1 cellular context compared by ENCODE assay signal in the genomic region with DNA sequence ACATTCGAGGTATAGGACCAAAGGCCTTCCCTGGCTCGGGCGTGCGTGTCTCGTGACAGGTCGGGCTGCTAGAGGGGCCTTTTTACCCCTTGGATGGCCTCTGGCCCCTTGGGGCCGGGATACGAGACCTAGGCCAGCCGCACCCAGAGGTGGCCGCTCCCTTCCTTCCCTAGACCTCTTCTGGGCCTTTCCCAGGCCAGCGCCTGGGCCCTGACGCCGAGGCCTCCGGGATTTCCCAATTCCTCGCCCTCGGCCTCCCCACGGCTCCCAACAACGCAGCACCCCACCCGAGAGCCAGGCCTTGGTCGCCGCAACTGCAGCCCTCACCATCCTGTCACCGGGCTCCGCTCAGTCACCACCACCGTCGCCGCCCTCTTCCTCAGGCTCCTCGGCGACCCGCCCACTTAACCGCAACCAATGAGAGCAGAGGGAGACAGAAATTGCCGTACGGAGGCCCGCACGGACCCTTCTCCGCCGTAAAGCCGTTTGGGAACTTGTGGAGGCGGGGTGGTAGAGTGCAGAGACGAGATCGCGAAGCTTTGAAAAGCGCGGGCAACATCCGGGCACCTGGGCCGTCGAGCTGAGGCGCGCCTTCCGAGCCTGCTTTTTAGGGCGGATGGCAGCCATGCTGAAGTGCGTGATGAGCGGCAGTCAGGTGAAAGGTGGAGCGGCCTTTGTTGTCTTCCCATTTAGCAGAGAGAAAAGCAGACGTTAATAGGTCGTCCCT.
TF ChIP-seq lines count a peak whose summit lies in the region.

A gene (plus strand): TSS at position 610 of the 727 bp plus-strand sequence. CDS start 7 bp downstream, at position 617.
A gene (minus strand): TSS at position 390 of the 727 bp plus-strand sequence. CDS start 60 bp downstream, at position 330.

TF ChIP-seq in K562, 482 proteins besides CTCF, POLR2A, EP300 and RAD21 (continued from another document and continues in another):
- TF ChIP-seq, protein P1, sequence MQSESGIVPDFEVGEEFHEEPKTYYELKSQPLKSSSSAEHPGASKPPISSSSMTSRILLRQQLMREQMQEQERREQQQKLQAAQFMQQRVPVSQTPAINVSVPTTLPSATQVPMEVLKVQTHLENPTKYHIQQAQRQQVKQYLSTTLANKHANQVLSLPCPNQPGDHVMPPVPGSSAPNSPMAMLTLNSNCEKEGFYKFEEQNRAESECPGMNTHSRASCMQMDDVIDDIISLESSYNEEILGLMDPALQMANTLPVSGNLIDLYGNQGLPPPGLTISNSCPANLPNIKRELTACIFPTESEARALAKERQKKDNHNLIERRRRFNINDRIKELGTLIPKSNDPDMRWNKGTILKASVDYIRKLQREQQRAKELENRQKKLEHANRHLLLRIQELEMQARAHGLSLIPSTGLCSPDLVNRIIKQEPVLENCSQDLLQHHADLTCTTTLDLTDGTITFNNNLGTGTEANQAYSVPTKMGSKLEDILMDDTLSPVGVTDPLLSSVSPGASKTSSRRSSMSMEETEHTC (IDR thresholded peaks at IDR 0.05) = 0 out of 2 replicates have a peak, but pooled peaks have one; percentile 14
- TF ChIP-seq TARDBP (IDR thresholded peaks at IDR 0.05) (peak; percentile 87), MAZ (CRISPR knock-in tag; conservative IDR thresholded peaks at IDR 0.05 in 1 of 2, IDR thresholded peaks at IDR 0.05 in 1 of 2) (peak; percentile 73 to 79; a peak in 3 of 4 replicates), ATF7 (IDR thresholded peaks at IDR 0.05) (peak; percentile 83), BRD4 (IDR thresholded peaks at IDR 0.05) (no peak), TAF9B (IDR thresholded peaks at IDR 0.05; ENCODE audit: partially characterized antibody) (peak; percentile 88), MEF2A (IDR thresholded peaks at IDR 0.05; ENCODE audit: control insufficient read depth, low read depth, low read length) (no peak), NR2C2 (CRISPR knock-in tag; IDR thresholded peaks at IDR 0.05) (peak; percentile 88), NR2C2 (tag; IDR thresholded peaks at IDR 0.05) (peak; percentile 73), TGIF2 (CRISPR knock-in tag; IDR thresholded peaks at IDR 0.05) (no peak; the same call in 1 of the 2 replicates), ZNF217 (CRISPR knock-in tag; IDR thresholded peaks at IDR 0.05) (no peak), TBL1XR1 (IDR thresholded peaks at IDR 0.05; ENCODE audit: low read length in 2 of 2) (peak; percentile 48 to 63; a peak in 2 of 4 replicates), TCF7 (IDR thresholded peaks at IDR 0.05; ENCODE audit: borderline replicate concordance) (peak; percentile 88; the same call in 1 of the 2 replicates), GTF2E2 (tag; IDR thresholded peaks at IDR 0.05) (peak; percentile 51), RNF2 (IDR thresholded peaks at IDR 0.05) (peak; percentile 98), SMAD4 (CRISPR knock-in tag; conservative IDR thresholded peaks at IDR 0.05) (peak; percentile 96), SREBF2 (CRISPR knock-in tag; IDR thresholded peaks at IDR 0.05) (0 out of 2 replicates have a peak, but pooled peaks have one; percentile 90), ZNF41 (CRISPR knock-in tag; conservative IDR thresholded peaks at IDR 0.05) (peak; percentile 86; the same call in 1 of the 2 replicates), FOXK1 (CRISPR knock-in tag; IDR thresholded peaks at IDR 0.05; ENCODE audit: borderline replicate concordance) (peak; percentile 99), SMARCC2 (IDR thresholded peaks at IDR 0.05; ENCODE audit: low read depth) (no peak), FIP1L1 (IDR thresholded peaks at IDR 0.05; ENCODE audit: low read depth, low read length, poor library complexity, severe bottlenecking) (peak; percentile 57), MYC (IDR thresholded peaks at IDR 0.05; ENCODE audit: low read depth, low read length) (peak; percentile 89), MYC (CRISPR knock-in tag; IDR thresholded peaks at IDR 0.05; ENCODE audit: borderline replicate concordance, low read depth) (peak; percentile 55), HOXB6 (CRISPR knock-in tag; IDR thresholded peaks at IDR 0.05; ENCODE audit: borderline replicate concordance) (no peak), ZFX (CRISPR knock-in tag; IDR thresholded peaks at IDR 0.05) (peak; percentile 98), ZNF766 (CRISPR knock-in tag; conservative IDR thresholded peaks at IDR 0.05) (peak; percentile 87), ZNF23 (CRISPR knock-in tag; IDR thresholded peaks at IDR 0.05) (no peak), POLR2B (IDR thresholded peaks at IDR 0.05; ENCODE audit: low read depth, partially characterized antibody) (peak; percentile 95), NR2C1 (IDR thresholded peaks at IDR 0.05) (no peak), NR2C1 (tag; IDR thresholded peaks at IDR 0.05) (peak; percentile 89), RB1 (IDR thresholded peaks at IDR 0.05; ENCODE audit: low read depth) (peak; percentile 99), KDM4B (IDR thresholded peaks at IDR 0.05; ENCODE audit: borderline replicate concordance in 2 of 2, low read depth in 1 of 2) (peak in 1 of 2 experiments; percentile 52; a peak in 1 of 4 replicates), NR2F6 (CRISPR knock-in tag; IDR thresholded peaks at IDR 0.05) (no peak; the same call in 1 of the 2 replicates), FUS (optimal IDR thresholded peaks at IDR 0.05; ENCODE audit: low read depth, low read length) (no peak), CREBBP (IDR thresholded peaks at IDR 0.05; ENCODE audit: low read depth, low read length) (no peak)
- TF ChIP-seq, protein P2, sequence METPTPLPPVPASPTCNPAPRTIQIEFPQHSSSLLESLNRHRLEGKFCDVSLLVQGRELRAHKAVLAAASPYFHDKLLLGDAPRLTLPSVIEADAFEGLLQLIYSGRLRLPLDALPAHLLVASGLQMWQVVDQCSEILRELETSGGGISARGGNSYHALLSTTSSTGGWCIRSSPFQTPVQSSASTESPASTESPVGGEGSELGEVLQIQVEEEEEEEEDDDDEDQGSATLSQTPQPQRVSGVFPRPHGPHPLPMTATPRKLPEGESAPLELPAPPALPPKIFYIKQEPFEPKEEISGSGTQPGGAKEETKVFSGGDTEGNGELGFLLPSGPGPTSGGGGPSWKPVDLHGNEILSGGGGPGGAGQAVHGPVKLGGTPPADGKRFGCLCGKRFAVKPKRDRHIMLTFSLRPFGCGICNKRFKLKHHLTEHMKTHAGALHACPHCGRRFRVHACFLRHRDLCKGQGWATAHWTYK (CRISPR knock-in tag; IDR thresholded peaks at IDR 0.05) = peak; percentile 92
- TF ChIP-seq, protein P3, sequence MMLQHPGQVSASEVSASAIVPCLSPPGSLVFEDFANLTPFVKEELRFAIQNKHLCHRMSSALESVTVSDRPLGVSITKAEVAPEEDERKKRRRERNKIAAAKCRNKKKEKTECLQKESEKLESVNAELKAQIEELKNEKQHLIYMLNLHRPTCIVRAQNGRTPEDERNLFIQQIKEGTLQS (IDR thresholded peaks at IDR 0.05) = no peak
- TF ChIP-seq, protein P3 (CRISPR knock-in tag; conservative IDR thresholded peaks at IDR 0.05) = peak; percentile 91; the same call in 1 of the 2 replicates
- TF ChIP-seq, protein P4, sequence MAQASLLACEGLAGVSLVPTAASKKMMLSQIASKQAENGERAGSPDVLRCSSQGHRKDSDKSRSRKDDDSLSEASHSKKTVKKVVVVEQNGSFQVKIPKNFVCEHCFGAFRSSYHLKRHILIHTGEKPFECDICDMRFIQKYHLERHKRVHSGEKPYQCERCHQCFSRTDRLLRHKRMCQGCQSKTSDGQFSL (CRISPR knock-in tag; IDR thresholded peaks at IDR 0.05) = peak; percentile 67
- TF ChIP-seq, protein P4 (tag; IDR thresholded peaks at IDR 0.05) = no peak
- TF ChIP-seq, protein P5, sequence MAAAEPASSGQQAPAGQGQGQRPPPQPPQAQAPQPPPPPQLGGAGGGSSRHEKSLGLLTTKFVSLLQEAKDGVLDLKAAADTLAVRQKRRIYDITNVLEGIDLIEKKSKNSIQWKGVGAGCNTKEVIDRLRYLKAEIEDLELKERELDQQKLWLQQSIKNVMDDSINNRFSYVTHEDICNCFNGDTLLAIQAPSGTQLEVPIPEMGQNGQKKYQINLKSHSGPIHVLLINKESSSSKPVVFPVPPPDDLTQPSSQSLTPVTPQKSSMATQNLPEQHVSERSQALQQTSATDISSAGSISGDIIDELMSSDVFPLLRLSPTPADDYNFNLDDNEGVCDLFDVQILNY (CRISPR knock-in tag; IDR thresholded peaks at IDR 0.05) = peak; percentile 97
- TF ChIP-seq, protein P6, sequence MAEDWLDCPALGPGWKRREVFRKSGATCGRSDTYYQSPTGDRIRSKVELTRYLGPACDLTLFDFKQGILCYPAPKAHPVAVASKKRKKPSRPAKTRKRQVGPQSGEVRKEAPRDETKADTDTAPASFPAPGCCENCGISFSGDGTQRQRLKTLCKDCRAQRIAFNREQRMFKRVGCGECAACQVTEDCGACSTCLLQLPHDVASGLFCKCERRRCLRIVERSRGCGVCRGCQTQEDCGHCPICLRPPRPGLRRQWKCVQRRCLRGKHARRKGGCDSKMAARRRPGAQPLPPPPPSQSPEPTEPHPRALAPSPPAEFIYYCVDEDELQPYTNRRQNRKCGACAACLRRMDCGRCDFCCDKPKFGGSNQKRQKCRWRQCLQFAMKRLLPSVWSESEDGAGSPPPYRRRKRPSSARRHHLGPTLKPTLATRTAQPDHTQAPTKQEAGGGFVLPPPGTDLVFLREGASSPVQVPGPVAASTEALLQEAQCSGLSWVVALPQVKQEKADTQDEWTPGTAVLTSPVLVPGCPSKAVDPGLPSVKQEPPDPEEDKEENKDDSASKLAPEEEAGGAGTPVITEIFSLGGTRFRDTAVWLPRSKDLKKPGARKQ (CRISPR knock-in tag; IDR thresholded peaks at IDR 0.05) = no peak; the same call in 1 of the 2 replicates
- TF ChIP-seq, protein P7, sequence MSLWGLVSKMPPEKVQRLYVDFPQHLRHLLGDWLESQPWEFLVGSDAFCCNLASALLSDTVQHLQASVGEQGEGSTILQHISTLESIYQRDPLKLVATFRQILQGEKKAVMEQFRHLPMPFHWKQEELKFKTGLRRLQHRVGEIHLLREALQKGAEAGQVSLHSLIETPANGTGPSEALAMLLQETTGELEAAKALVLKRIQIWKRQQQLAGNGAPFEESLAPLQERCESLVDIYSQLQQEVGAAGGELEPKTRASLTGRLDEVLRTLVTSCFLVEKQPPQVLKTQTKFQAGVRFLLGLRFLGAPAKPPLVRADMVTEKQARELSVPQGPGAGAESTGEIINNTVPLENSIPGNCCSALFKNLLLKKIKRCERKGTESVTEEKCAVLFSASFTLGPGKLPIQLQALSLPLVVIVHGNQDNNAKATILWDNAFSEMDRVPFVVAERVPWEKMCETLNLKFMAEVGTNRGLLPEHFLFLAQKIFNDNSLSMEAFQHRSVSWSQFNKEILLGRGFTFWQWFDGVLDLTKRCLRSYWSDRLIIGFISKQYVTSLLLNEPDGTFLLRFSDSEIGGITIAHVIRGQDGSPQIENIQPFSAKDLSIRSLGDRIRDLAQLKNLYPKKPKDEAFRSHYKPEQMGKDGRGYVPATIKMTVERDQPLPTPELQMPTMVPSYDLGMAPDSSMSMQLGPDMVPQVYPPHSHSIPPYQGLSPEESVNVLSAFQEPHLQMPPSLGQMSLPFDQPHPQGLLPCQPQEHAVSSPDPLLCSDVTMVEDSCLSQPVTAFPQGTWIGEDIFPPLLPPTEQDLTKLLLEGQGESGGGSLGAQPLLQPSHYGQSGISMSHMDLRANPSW (CRISPR knock-in tag; IDR thresholded peaks at IDR 0.05) = 0 out of 2 replicates have a peak, but pooled peaks have one; percentile 72
- TF ChIP-seq, protein P8, sequence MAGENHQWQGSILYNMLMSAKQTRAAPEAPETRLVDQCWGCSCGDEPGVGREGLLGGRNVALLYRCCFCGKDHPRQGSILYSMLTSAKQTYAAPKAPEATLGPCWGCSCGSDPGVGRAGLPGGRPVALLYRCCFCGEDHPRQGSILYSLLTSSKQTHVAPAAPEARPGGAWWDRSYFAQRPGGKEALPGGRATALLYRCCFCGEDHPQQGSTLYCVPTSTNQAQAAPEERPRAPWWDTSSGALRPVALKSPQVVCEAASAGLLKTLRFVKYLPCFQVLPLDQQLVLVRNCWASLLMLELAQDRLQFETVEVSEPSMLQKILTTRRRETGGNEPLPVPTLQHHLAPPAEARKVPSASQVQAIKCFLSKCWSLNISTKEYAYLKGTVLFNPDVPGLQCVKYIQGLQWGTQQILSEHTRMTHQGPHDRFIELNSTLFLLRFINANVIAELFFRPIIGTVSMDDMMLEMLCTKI (IDR thresholded peaks at IDR 0.05; ENCODE audit: partially characterized antibody) = no peak
- TF ChIP-seq, protein P9, sequence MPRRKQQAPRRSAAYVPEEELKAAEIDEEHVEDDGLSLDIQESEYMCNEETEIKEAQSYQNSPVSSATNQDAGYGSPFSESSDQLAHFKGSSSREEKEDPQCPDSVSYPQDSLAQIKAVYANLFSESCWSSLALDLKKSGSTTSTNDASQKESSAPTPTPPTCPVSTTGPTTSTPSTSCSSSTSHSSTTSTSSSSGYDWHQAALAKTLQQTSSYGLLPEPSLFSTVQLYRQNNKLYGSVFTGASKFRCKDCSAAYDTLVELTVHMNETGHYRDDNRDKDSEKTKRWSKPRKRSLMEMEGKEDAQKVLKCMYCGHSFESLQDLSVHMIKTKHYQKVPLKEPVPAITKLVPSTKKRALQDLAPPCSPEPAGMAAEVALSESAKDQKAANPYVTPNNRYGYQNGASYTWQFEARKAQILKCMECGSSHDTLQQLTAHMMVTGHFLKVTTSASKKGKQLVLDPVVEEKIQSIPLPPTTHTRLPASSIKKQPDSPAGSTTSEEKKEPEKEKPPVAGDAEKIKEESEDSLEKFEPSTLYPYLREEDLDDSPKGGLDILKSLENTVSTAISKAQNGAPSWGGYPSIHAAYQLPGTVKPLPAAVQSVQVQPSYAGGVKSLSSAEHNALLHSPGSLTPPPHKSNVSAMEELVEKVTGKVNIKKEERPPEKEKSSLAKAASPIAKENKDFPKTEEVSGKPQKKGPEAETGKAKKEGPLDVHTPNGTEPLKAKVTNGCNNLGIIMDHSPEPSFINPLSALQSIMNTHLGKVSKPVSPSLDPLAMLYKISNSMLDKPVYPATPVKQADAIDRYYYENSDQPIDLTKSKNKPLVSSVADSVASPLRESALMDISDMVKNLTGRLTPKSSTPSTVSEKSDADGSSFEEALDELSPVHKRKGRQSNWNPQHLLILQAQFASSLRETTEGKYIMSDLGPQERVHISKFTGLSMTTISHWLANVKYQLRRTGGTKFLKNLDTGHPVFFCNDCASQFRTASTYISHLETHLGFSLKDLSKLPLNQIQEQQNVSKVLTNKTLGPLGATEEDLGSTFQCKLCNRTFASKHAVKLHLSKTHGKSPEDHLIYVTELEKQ (CRISPR knock-in tag; IDR thresholded peaks at IDR 0.05) = peak; percentile 87
- TF ChIP-seq, protein P10, sequence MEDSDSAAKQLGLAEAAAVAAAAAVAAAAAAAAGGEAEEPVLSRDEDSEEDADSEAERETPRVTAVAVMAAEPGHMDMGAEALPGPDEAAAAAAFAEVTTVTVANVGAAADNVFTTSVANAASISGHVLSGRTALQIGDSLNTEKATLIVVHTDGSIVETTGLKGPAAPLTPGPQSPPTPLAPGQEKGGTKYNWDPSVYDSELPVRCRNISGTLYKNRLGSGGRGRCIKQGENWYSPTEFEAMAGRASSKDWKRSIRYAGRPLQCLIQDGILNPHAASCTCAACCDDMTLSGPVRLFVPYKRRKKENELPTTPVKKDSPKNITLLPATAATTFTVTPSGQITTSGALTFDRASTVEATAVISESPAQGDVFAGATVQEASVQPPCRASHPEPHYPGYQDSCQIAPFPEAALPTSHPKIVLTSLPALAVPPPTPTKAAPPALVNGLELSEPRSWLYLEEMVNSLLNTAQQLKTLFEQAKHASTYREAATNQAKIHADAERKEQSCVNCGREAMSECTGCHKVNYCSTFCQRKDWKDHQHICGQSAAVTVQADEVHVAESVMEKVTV (CRISPR knock-in tag; IDR thresholded peaks at IDR 0.05) = no peak
